In the genomic region with DNA sequence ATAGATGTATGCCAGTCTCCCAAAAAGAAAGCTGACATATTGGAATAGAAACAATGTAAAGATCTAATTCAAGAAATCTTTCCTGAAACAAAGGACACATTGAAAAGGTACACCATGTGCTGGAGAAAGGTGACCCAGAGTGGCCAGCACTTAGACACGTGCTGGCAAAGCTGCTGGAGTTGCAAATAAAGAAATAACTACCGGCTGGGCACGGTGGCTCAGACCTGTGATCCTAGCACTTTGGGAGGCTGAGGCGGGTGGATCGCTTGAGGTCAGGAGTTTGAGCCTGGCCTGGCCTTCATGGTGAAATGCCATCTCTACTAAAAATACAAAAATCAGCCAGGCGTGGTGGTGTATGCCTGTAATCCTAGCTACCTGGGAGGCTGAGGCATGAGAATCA, we compare ENCODE assay signal across 28 cellular contexts.
"Had no signal": no experiment of that assay in that cellular context is flagged by ENCODE, and none has a peak within 500 bp of the region (broad histone marks: within the 10 kb centered on the region; RNA-seq: fewer than 3 reads in every experiment).

No MANE protein-coding gene starts in this region.

- H3K27ac ChIP-seq: stomach, suprapubic skin, thoracic aorta, thyroid gland, tibial artery, tibial nerve, transverse colon, upper lobe of left lung, upper lobe of right lung, uterus, vagina had no signal

- H3K9me3 Mint-ChIP-seq: stimulated activated effector memory CD8-positive, alpha-beta T cell treated with anti-CD3 and anti-CD28 coated beads, Interleukin-12 subunit alpha, Interleukin-12 subunit beta, amount 100 ng/mL, for 72 hours; stimulated activated memory B cell treated with anti-CD40 and anti-IgM and Interleukin-4, amounts not matched to agents 10 μg/mL and 1 μg/mL and 100 μg/mL, for 72 hours; stimulated activated naive B cell treated with anti-CD40 and anti-IgM and Interleukin-4, amounts not matched to agents 10 μg/mL and 1 μg/mL and 100 μg/mL, for 72 hours; stimulated activated naive CD8-positive, alpha-beta T cell treated with anti-CD3 and anti-CD28 coated beads, Interleukin-15, amount 100 ng/mL, for 72 hours; stimulated activated naive CD8-positive, alpha-beta T cell treated with anti-CD3 and anti-CD28 coated beads, Interleukin-15, Interleukin-2, amounts not matched to agents 100 ng/mL and 50 ng/mL, for 24 hours; type B pancreatic cell had no signal

- H3K27me3 ChIP-seq: stomach, suprapubic skin, thyroid gland, tibial artery, tibial nerve, transverse colon, upper lobe of left lung, upper lobe of right lung, uterus, vagina had no signal

- DNase-seq: stimulated activated CD4-positive, alpha-beta T cell treated with anti-CD3 and anti-CD28 coated beads, Interleukin-2, amount 100 ng/mL, for 48 hours; stimulated activated CD4-positive, alpha-beta T cell treated with anti-CD3 and anti-CD28 coated beads, Interleukin-4, amount 100 ng/mL, for 1 hour; stimulated activated CD4-positive, alpha-beta T cell treated with anti-CD3 and anti-CD28 coated beads, Interleukin-4, amount 100 ng/mL, for 24 hours; stimulated activated CD4-positive, alpha-beta T cell treated with anti-CD3 and anti-CD28 coated beads, Interleukin-4, amount 100 ng/mL, for 4 hours; stimulated activated CD8-positive, alpha-beta memory T cell treated with anti-CD3 and anti-CD28 coated beads, Interleukin-4, amount 100 ng/mL, for 48 hours; stimulated activated naive B cell treated with anti-CD40 and anti-IgM and Interleukin-4, amounts not matched to agents 10 μg/mL and 1 μg/mL and 100 μg/mL, for 72 hours; stimulated activated naive CD4-positive, alpha-beta T cell; stimulated activated naive CD4-positive, alpha-beta T cell treated with Interleukin-2 at 50 U/mL for 16 hours; stimulated activated naive CD8-positive, alpha-beta T cell treated with anti-CD3 and anti-CD28 coated beads, Interleukin-15, amount 100 ng/mL, for 72 hours; stimulated activated naive CD8-positive, alpha-beta T cell treated with anti-CD3 and anti-CD28 coated beads, Interleukin-15, Interleukin-2, amounts not matched to agents 100 U/mL and 50 U/mL, for 24 hours; stomach; substantia nigra; thyroid gland; tibial artery; transverse colon; trophoblast cell; upper lobe of left lung; upper lobe of right lung; uterus had no signal

- H3K4me1 Mint-ChIP-seq: stimulated activated effector memory CD8-positive, alpha-beta T cell treated with anti-CD3 and anti-CD28 coated beads, Interleukin-12 subunit alpha, Interleukin-12 subunit beta, amount 100 ng/mL, for 72 hours; stimulated activated memory B cell treated with anti-CD40 and anti-IgM and Interleukin-4, amounts not matched to agents 10 μg/mL and 1 μg/mL and 100 μg/mL, for 72 hours; stimulated activated naive B cell treated with anti-CD40 and anti-IgM and Interleukin-4, amounts not matched to agents 10 μg/mL and 1 μg/mL and 100 μg/mL, for 72 hours; stimulated activated naive CD8-positive, alpha-beta T cell treated with anti-CD3 and anti-CD28 coated beads, Interleukin-15, amount 100 ng/mL, for 72 hours had no signal

- ATAC-seq: stimulated activated effector memory CD8-positive, alpha-beta T cell treated with anti-CD3 and anti-CD28 coated beads, Interleukin-12 subunit alpha, Interleukin-12 subunit beta, amount 100 ng/mL, for 72 hours; stimulated activated memory B cell treated with anti-CD40 and anti-IgM and Interleukin-4, amounts not matched to agents 10 μg/mL and 1 μg/mL and 100 μg/mL, for 72 hours; stimulated activated naive B cell treated with anti-CD40 and anti-IgM and Interleukin-4, amounts not matched to agents 10 μg/mL and 1 μg/mL and 100 μg/mL, for 72 hours; stimulated activated naive CD8-positive, alpha-beta T cell treated with anti-CD3 and anti-CD28 coated beads, Interleukin-15, amount 100 ng/mL, for 72 hours; stimulated activated naive CD8-positive, alpha-beta T cell treated with anti-CD3 and anti-CD28 coated beads, Interleukin-15, Interleukin-2, amounts not matched to agents 100 U/mL and 50 U/mL, for 24 hours; upper lobe of right lung had no signal

- H3K36me3 ChIP-seq: stomach, suprapubic skin, thoracic aorta, thyroid gland, tibial artery, tibial nerve, transverse colon, upper lobe of left lung, upper lobe of right lung, uterus, vagina had no signal

- H3K9me3 ChIP-seq: stomach, suprapubic skin, thoracic aorta, thyroid gland, tibial artery, tibial nerve, transverse colon, upper lobe of left lung, upper lobe of right lung, uterus, vagina had no signal

- H3K4me3 ChIP-seq: stomach, suprapubic skin, thoracic aorta, thyroid gland, tibial artery, tibial nerve, transverse colon, upper lobe of left lung, upper lobe of right lung, uterus, vagina had no signal

- H3K4me3 Mint-ChIP-seq: stimulated activated effector memory CD8-positive, alpha-beta T cell treated with anti-CD3 and anti-CD28 coated beads, Interleukin-12 subunit alpha, Interleukin-12 subunit beta, amount 100 ng/mL, for 72 hours; stimulated activated memory B cell treated with anti-CD40 and anti-IgM and Interleukin-4, amounts not matched to agents 10 μg/mL and 1 μg/mL and 100 μg/mL, for 72 hours; stimulated activated naive B cell treated with anti-CD40 and anti-IgM and Interleukin-4, amounts not matched to agents 10 μg/mL and 1 μg/mL and 100 μg/mL, for 72 hours; stimulated activated naive CD8-positive, alpha-beta T cell treated with anti-CD3 and anti-CD28 coated beads, Interleukin-15, amount 100 ng/mL, for 72 hours; stimulated activated naive CD8-positive, alpha-beta T cell treated with anti-CD3 and anti-CD28 coated beads, Interleukin-15, Interleukin-2, amounts not matched to agents 100 ng/mL and 50 ng/mL, for 24 hours; type B pancreatic cell had no signal

- FAIRE-seq: urothelium cell line had no signal

- H3K27ac Mint-ChIP-seq: stimulated activated effector memory CD8-positive, alpha-beta T cell treated with anti-CD3 and anti-CD28 coated beads, Interleukin-12 subunit alpha, Interleukin-12 subunit beta, amount 100 ng/mL, for 72 hours; stimulated activated memory B cell treated with anti-CD40 and anti-IgM and Interleukin-4, amounts not matched to agents 10 μg/mL and 1 μg/mL and 100 μg/mL, for 72 hours; stimulated activated naive B cell treated with anti-CD40 and anti-IgM and Interleukin-4, amounts not matched to agents 10 μg/mL and 1 μg/mL and 100 μg/mL, for 72 hours; stimulated activated naive CD8-positive, alpha-beta T cell treated with anti-CD3 and anti-CD28 coated beads, Interleukin-15, amount 100 ng/mL, for 72 hours; stimulated activated naive CD8-positive, alpha-beta T cell treated with anti-CD3 and anti-CD28 coated beads, Interleukin-15, Interleukin-2, amounts not matched to agents 100 ng/mL and 50 ng/mL, for 24 hours; type B pancreatic cell had no signal

- H3K36me3 Mint-ChIP-seq: stimulated activated effector memory CD8-positive, alpha-beta T cell treated with anti-CD3 and anti-CD28 coated beads, Interleukin-12 subunit alpha, Interleukin-12 subunit beta, amount 100 ng/mL, for 72 hours; type B pancreatic cell had no signal

- H3K4me1 ChIP-seq: stomach, suprapubic skin, thyroid gland, tibial nerve, transverse colon, upper lobe of left lung, upper lobe of right lung, uterus, vagina had no signal
